10 cellular contexts compared by ENCODE assay signal in genomic region chr19:13865243-13865577, GRCh38. TPM values are rescaled to one million over a fixed set of nuclear protein-coding genes. Genes with fewer than 3 reads are reported as not detected.
A peak's percentile ranks its signal among the peaks of the same experiment; 100 is the strongest.
DNase-seq lines count a peak whose midpoint lies in the region; ATAC-seq and TF ChIP-seq lines count a peak whose summit lies in the region.
"Had no signal": no experiment of that assay in that cellular context is flagged by ENCODE, and none has a peak within 500 bp of the region (broad histone marks: within the 10 kb centered on the region; RNA-seq: fewer than 3 reads in every experiment).

No MANE protein-coding gene starts in this region.

- intact Hi-C loops in natural killer cell (cut with micrococcal nuclease), result no loop called here

- DNase-seq in natural killer cell (no peak), cardiac fibroblast (ENCODE audit: low read depth in 2 of 2) (no peak), mesothelial cell of epicardium (ENCODE audit: low spot score in 2 of 2, unreplicated experiment in 2 of 2) (no peak), substantia nigra (lab: John Stamatoyannopoulos, UW) (no peak)
- DNase-seq in natural killer cell treated with Interleukin-12 subunit alpha and Interleukin-12 subunit beta and Interleukin-15 and Interleukin-18, amount 100 ng/mL, for 72 hours (ENCODE audit: low spot score), result no peak
- no peak for DNase-seq in stimulated activated CD4-positive, alpha-beta T cell treated with anti-CD3 and anti-CD28 coated beads, Interleukin-2, amount 100 ng/mL, for 48 hours

- H3K4me3 Mint-ChIP-seq in natural killer cell, result peak overlapping the region; percentile 60
- no peak overlapping the region for H3K4me3 Mint-ChIP-seq in natural killer cell treated with Interleukin-12 subunit alpha and Interleukin-12 subunit beta and Interleukin-15 and Interleukin-18, amount 100 ng/mL, for 72 hours
- H3K4me3 Mint-ChIP-seq in mesothelial cell of epicardium, result peak overlapping the region; percentile 36

- TF ChIP-seq CTCF in natural killer cell (IDR thresholded peaks at IDR 0.05) (no peak), cardiac fibroblast (IDR thresholded peaks at IDR 0.05; ENCODE audit: low read depth, low read length) (no peak), mesothelial cell of epicardium (IDR thresholded peaks at IDR 0.05; ENCODE audit: unreplicated experiment) (no peak)

- H3K27ac ChIP-seq in substantia nigra (ENCODE audit: low read depth, low read length, poor library complexity, severe bottlenecking), result no peak overlapping the region

- ATAC-seq in natural killer cell, result no peak
- ATAC-seq in natural killer cell treated with Interleukin-12 subunit alpha and Interleukin-12 subunit beta and Interleukin-15 and Interleukin-18, amount 100 ng/mL, for 72 hours, result no peak
- no peak for ATAC-seq in HG03432 (IDR thresholded peaks at IDR 0.05; ENCODE audit: unreplicated experiment)
- no peak for ATAC-seq in HG03135 (IDR thresholded peaks at IDR 0.05; ENCODE audit: unreplicated experiment)

- H3K4me1 Mint-ChIP-seq in natural killer cell (peaks cover 24 to 39% of the 10 kb centered on the region in 2 donors), mesothelial cell of epicardium (peaks cover 39% of the 10 kb centered on the region)
- peaks cover 34% of the 10 kb centered on the region in 2 donors for H3K4me1 Mint-ChIP-seq in natural killer cell treated with Interleukin-12 subunit alpha and Interleukin-12 subunit beta and Interleukin-15 and Interleukin-18, amount 100 ng/mL, for 72 hours (ENCODE audit: low read depth in 2 of 2)

- H3K9me3 Mint-ChIP-seq in natural killer cell, result no peaks in the 10 kb centered on the region
- no peaks in the 10 kb centered on the region for H3K9me3 Mint-ChIP-seq in natural killer cell treated with Interleukin-12 subunit alpha and Interleukin-12 subunit beta and Interleukin-15 and Interleukin-18, amount 100 ng/mL, for 72 hours
- H3K9me3 Mint-ChIP-seq in mesothelial cell of epicardium, result no peaks in the 10 kb centered on the region

- H3K27ac Mint-ChIP-seq in natural killer cell (peak overlapping the region in 1 of 2 donors; percentile 100), mesothelial cell of epicardium (no peak overlapping the region)
- H3K27ac Mint-ChIP-seq in natural killer cell treated with Interleukin-12 subunit alpha and Interleukin-12 subunit beta and Interleukin-15 and Interleukin-18, amount 100 ng/mL, for 72 hours, result no peak overlapping the region

- H3K27me3 Mint-ChIP-seq in natural killer cell (ENCODE audit: low read depth in 2 of 2), result peaks cover 17 to 33% of the 10 kb centered on the region in 2 donors
- H3K27me3 Mint-ChIP-seq in natural killer cell treated with Interleukin-12 subunit alpha and Interleukin-12 subunit beta and Interleukin-15 and Interleukin-18, amount 100 ng/mL, for 72 hours, result peaks cover 19 to 25% of the 10 kb centered on the region in 2 donors
- peaks cover 1% of the 10 kb centered on the region for H3K27me3 Mint-ChIP-seq in mesothelial cell of epicardium (ENCODE audit: low read depth)

- H3K4me3 ChIP-seq in cardiac fibroblast (replicated peaks in 1 of 2; ENCODE audit: low read depth in 2 of 2, low read length in 2 of 2), result peak overlapping the region; percentile 52 to 54
- H3K4me3 ChIP-seq: mucosa of descending colon had no signal

- H3K36me3 Mint-ChIP-seq in natural killer cell, result no peaks in the 10 kb centered on the region
- peaks cover 10% of the 10 kb centered on the region for H3K36me3 Mint-ChIP-seq in natural killer cell treated with Interleukin-12 subunit alpha and Interleukin-12 subunit beta and Interleukin-15 and Interleukin-18, amount 100 ng/mL, for 72 hours
- H3K36me3 Mint-ChIP-seq in mesothelial cell of epicardium, result no peaks in the 10 kb centered on the region

RNA-seq across cellular contexts. Expression of gene NANOS3, which starts 11.7 kb away (rescaled TPM):
- 1 to 10 TPM; 2.6 to 6.3 (median 3.0) TPM for total RNA-seq in natural killer cell
- under 1 TPM in 1 of 2 donors, not detected in 1; 0.95 TPM for total RNA-seq in natural killer cell treated with Interleukin-12 subunit alpha and Interleukin-12 subunit beta and Interleukin-15 and Interleukin-18, amount 100 ng/mL, for 72 hours
- total RNA-seq in mesothelial cell of epicardium, result 4.9 to 8.6 TPM (median 8.2 TPM) in 3 replicates
- total RNA-seq: CD4-positive, alpha-beta memory T cell had no signal

RNA-seq across cellular contexts. Expression of gene BRME1, which starts 40.7 kb away (rescaled TPM):
- total RNA-seq in natural killer cell, result 1 to 10 TPM; 3.8 to 7.7 (median 4.0) TPM
- 1 to 10 TPM; 3.7 to 4.0 TPM for total RNA-seq in natural killer cell treated with Interleukin-12 subunit alpha and Interleukin-12 subunit beta and Interleukin-15 and Interleukin-18, amount 100 ng/mL, for 72 hours
- 6.3 to 7.2 TPM (median 7.0 TPM) in 3 replicates for total RNA-seq in mesothelial cell of epicardium

RNA-seq across cellular contexts. Expression of gene CC2D1A, which starts 40.8 kb away (rescaled TPM):
- 10 to 100 TPM; 42.8 to 49.3 (median 48.4) TPM for total RNA-seq in natural killer cell
- total RNA-seq in natural killer cell treated with Interleukin-12 subunit alpha and Interleukin-12 subunit beta and Interleukin-15 and Interleukin-18, amount 100 ng/mL, for 72 hours, result 10 to 100 TPM; 33.2 to 41.3 TPM
- total RNA-seq in mesothelial cell of epicardium, result 59.2 to 66.0 TPM (median 62.8 TPM) in 3 replicates
